Comparison of ENCODE assay signal across 1 cellular context in the genomic region with DNA sequence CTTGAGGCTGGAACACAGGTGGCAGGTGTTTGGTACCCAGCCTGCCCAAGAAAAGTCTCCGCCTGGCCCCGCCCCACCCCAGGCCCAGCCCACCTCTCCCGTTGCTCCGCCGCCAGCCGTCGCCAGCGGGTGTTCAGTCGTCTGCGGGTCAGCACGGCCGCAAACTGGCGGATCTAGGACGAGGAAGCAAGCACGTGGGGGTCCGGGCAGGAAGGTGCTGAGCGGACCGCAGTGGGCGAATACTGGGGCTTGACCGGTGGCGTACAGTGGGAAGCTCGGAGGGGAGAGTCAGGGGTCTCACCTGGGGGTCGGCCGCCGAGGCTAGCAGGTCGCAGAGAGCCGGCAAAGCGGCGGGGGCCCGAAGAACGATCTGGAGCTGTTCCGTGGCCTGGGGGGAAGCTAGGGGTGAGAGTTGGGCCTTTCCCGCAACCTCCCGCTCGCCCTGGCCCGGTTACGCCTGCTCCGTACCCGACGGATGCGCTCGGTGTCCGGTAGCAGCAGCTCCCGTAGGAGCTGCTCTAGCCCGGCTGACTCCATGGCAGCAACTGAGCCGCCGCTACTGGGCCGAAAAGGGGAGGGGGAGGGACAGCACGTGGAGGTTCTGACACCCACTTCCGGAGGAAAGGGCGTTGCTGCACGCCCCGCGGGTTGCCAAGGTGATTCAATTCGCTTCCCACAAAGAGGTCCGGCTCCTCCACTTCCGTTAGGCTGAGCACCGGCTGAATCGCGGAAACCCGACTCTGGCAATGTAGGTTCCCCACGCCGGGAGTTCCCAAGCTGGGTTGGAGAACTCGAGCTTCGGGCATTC.
TF ChIP-seq lines count a peak whose summit lies in the region.

A gene with protein sequence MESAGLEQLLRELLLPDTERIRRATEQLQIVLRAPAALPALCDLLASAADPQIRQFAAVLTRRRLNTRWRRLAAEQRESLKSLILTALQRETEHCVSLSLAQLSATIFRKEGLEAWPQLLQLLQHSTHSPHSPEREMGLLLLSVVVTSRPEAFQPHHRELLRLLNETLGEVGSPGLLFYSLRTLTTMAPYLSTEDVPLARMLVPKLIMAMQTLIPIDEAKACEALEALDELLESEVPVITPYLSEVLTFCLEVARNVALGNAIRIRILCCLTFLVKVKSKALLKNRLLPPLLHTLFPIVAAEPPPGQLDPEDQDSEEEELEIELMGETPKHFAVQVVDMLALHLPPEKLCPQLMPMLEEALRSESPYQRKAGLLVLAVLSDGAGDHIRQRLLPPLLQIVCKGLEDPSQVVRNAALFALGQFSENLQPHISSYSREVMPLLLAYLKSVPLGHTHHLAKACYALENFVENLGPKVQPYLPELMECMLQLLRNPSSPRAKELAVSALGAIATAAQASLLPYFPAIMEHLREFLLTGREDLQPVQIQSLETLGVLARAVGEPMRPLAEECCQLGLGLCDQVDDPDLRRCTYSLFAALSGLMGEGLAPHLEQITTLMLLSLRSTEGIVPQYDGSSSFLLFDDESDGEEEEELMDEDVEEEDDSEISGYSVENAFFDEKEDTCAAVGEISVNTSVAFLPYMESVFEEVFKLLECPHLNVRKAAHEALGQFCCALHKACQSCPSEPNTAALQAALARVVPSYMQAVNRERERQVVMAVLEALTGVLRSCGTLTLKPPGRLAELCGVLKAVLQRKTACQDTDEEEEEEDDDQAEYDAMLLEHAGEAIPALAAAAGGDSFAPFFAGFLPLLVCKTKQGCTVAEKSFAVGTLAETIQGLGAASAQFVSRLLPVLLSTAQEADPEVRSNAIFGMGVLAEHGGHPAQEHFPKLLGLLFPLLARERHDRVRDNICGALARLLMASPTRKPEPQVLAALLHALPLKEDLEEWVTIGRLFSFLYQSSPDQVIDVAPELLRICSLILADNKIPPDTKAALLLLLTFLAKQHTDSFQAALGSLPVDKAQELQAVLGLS (minus strand): TSS at position 566 of the 808 bp plus-strand sequence. CDS start 29 bp downstream, at position 537.

TF ChIP-seq in H1, 55 proteins besides CTCF, POLR2A, EP300 and RAD21 (continues in another document):
- TF ChIP-seq RXRA (IDR thresholded peaks at IDR 0.05; ENCODE audit: insufficient read depth, low read depth, low read length) (0 out of 2 replicates have a peak, but pooled peaks have one; percentile 33), SRF (IDR thresholded peaks at IDR 0.05; ENCODE audit: low read depth, low read length) (peak; percentile 66), CBX5 (IDR thresholded peaks at IDR 0.05; ENCODE audit: low read depth, low read length) (no peak), TEAD4 (IDR thresholded peaks at IDR 0.05; ENCODE audit: low read depth, low read length) (no peak), SP2 (IDR thresholded peaks at IDR 0.05; ENCODE audit: low read length) (no peak), FOSL1 (IDR thresholded peaks at IDR 0.05; ENCODE audit: insufficient read depth, low read depth, low read length) (no peak), RNF2 (IDR thresholded peaks at IDR 0.05; ENCODE audit: borderline replicate concordance, low read depth, low read length, missing control alignments, poor library complexity, severe bottlenecking) (no peak), KDM5A (IDR thresholded peaks at IDR 0.05; ENCODE audit: low read length) (peak; percentile 75), BRCA1 (IDR thresholded peaks at IDR 0.05; ENCODE audit: low read depth, low read length) (peak; percentile 61; the same call in 1 of the 2 replicates), RFX5 (IDR thresholded peaks at IDR 0.05; ENCODE audit: borderline replicate concordance, low read depth, low read length) (no peak), HDAC2 (IDR thresholded peaks at IDR 0.05; ENCODE audit: borderline replicate concordance in 1 of 2, low read depth in 2 of 2, low read length in 2 of 2) (peak in 1 of 2 experiments; percentile 82; a peak in 3 of 4 replicates), SIRT6 (IDR thresholded peaks at IDR 0.05; ENCODE audit: low read length) (no peak), SP4 (IDR thresholded peaks at IDR 0.05; ENCODE audit: low read length) (peak; percentile 87; the same call in 1 of the 2 replicates), CTBP2 (IDR thresholded peaks at IDR 0.05; ENCODE audit: borderline replicate concordance, insufficient read depth, insufficient read length, low read length) (peak; percentile 83), MAFK (IDR thresholded peaks at IDR 0.05; ENCODE audit: low read depth, low read length) (no peak), POLR2AphosphoS5 (IDR thresholded peaks at IDR 0.05; ENCODE audit: low read depth, low read length) (peak; percentile 78), POU5F1 (IDR thresholded peaks at IDR 0.05; ENCODE audit: low read depth, low read length) (0 out of 2 replicates have a peak, but pooled peaks have one; percentile 25), EGR1 (IDR thresholded peaks at IDR 0.05; ENCODE audit: borderline replicate concordance, low read depth, low read length) (peak; percentile 74; the same call in 1 of the 2 replicates), JUND (IDR thresholded peaks at IDR 0.05; ENCODE audit: low read length) (peak; percentile 53; the same call in 1 of the 2 replicates), YY1 (IDR thresholded peaks at IDR 0.05; ENCODE audit: low read depth, low read length) (peak; percentile 80; the same call in 1 of the 2 replicates), ASH2L (IDR thresholded peaks at IDR 0.05; ENCODE audit: low read length) (peak; percentile 88), SIX5 (IDR thresholded peaks at IDR 0.05; ENCODE audit: low read depth, low read length) (peak; percentile 44; the same call in 1 of the 2 replicates), BCL11A (IDR thresholded peaks at IDR 0.05; ENCODE audit: low read depth in 2 of 2, low read length in 2 of 2) (no peak), CEBPB (IDR thresholded peaks at IDR 0.05; ENCODE audit: low read depth, low read length) (0 out of 2 replicates have a peak, but pooled peaks have one; percentile 1), ZNF274 (IDR thresholded peaks at IDR 0.05; ENCODE audit: borderline replicate concordance, extremely low read depth, low read length) (no peak), TAF1 (IDR thresholded peaks at IDR 0.05; ENCODE audit: low read depth, low read length) (peak; percentile 82), CREB1 (IDR thresholded peaks at IDR 0.05) (peak; percentile 58; the same call in 1 of the 2 replicates), CHD1 (IDR thresholded peaks at IDR 0.05; ENCODE audit: low read depth, low read length) (no peak), TBP (IDR thresholded peaks at IDR 0.05; ENCODE audit: low read depth, low read length) (peak; percentile 68; the same call in 1 of the 2 replicates), NANOG (IDR thresholded peaks at IDR 0.05; ENCODE audit: insufficient read depth, low read depth, low read length, poor library complexity, severe bottlenecking) (peak; percentile 64), CBX8 (IDR thresholded peaks at IDR 0.05; ENCODE audit: borderline replicate concordance, low read depth, low read length) (no peak), EZH2 (IDR thresholded peaks at IDR 0.05; ENCODE audit: low read depth, low read length, severe bottlenecking) (no peak), SAP30 (IDR thresholded peaks at IDR 0.05; ENCODE audit: insufficient read depth, insufficient replicate concordance, low read length) (peak; percentile 99), JUN (IDR thresholded peaks at IDR 0.05; ENCODE audit: low read depth, low read length) (0 out of 2 replicates have a peak, but pooled peaks have one; percentile 24), SP1 (IDR thresholded peaks at IDR 0.05; ENCODE audit: low read depth, low read length) (peak; percentile 93), SUZ12 (IDR thresholded peaks at IDR 0.05; ENCODE audit: low read length) (no peak), CHD2 (IDR thresholded peaks at IDR 0.05; ENCODE audit: low read length) (peak; percentile 76; the same call in 1 of the 2 replicates), TAF7 (optimal IDR thresholded peaks at IDR 0.05; ENCODE audit: borderline replicate concordance, low read depth, low read length) (peak; percentile 82), GABPA (IDR thresholded peaks at IDR 0.05; ENCODE audit: borderline replicate concordance, insufficient read depth, low read length) (peak; percentile 100)
- TF ChIP-seq, protein P1, sequence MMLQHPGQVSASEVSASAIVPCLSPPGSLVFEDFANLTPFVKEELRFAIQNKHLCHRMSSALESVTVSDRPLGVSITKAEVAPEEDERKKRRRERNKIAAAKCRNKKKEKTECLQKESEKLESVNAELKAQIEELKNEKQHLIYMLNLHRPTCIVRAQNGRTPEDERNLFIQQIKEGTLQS (IDR thresholded peaks at IDR 0.05; ENCODE audit: insufficient read depth, low read depth, low read length), result no peak
- TF ChIP-seq, protein P2, sequence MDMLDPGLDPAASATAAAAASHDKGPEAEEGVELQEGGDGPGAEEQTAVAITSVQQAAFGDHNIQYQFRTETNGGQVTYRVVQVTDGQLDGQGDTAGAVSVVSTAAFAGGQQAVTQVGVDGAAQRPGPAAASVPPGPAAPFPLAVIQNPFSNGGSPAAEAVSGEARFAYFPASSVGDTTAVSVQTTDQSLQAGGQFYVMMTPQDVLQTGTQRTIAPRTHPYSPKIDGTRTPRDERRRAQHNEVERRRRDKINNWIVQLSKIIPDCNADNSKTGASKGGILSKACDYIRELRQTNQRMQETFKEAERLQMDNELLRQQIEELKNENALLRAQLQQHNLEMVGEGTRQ (IDR thresholded peaks at IDR 0.05; ENCODE audit: low read length), result peak; percentile 64
- TF ChIP-seq, protein P3, sequence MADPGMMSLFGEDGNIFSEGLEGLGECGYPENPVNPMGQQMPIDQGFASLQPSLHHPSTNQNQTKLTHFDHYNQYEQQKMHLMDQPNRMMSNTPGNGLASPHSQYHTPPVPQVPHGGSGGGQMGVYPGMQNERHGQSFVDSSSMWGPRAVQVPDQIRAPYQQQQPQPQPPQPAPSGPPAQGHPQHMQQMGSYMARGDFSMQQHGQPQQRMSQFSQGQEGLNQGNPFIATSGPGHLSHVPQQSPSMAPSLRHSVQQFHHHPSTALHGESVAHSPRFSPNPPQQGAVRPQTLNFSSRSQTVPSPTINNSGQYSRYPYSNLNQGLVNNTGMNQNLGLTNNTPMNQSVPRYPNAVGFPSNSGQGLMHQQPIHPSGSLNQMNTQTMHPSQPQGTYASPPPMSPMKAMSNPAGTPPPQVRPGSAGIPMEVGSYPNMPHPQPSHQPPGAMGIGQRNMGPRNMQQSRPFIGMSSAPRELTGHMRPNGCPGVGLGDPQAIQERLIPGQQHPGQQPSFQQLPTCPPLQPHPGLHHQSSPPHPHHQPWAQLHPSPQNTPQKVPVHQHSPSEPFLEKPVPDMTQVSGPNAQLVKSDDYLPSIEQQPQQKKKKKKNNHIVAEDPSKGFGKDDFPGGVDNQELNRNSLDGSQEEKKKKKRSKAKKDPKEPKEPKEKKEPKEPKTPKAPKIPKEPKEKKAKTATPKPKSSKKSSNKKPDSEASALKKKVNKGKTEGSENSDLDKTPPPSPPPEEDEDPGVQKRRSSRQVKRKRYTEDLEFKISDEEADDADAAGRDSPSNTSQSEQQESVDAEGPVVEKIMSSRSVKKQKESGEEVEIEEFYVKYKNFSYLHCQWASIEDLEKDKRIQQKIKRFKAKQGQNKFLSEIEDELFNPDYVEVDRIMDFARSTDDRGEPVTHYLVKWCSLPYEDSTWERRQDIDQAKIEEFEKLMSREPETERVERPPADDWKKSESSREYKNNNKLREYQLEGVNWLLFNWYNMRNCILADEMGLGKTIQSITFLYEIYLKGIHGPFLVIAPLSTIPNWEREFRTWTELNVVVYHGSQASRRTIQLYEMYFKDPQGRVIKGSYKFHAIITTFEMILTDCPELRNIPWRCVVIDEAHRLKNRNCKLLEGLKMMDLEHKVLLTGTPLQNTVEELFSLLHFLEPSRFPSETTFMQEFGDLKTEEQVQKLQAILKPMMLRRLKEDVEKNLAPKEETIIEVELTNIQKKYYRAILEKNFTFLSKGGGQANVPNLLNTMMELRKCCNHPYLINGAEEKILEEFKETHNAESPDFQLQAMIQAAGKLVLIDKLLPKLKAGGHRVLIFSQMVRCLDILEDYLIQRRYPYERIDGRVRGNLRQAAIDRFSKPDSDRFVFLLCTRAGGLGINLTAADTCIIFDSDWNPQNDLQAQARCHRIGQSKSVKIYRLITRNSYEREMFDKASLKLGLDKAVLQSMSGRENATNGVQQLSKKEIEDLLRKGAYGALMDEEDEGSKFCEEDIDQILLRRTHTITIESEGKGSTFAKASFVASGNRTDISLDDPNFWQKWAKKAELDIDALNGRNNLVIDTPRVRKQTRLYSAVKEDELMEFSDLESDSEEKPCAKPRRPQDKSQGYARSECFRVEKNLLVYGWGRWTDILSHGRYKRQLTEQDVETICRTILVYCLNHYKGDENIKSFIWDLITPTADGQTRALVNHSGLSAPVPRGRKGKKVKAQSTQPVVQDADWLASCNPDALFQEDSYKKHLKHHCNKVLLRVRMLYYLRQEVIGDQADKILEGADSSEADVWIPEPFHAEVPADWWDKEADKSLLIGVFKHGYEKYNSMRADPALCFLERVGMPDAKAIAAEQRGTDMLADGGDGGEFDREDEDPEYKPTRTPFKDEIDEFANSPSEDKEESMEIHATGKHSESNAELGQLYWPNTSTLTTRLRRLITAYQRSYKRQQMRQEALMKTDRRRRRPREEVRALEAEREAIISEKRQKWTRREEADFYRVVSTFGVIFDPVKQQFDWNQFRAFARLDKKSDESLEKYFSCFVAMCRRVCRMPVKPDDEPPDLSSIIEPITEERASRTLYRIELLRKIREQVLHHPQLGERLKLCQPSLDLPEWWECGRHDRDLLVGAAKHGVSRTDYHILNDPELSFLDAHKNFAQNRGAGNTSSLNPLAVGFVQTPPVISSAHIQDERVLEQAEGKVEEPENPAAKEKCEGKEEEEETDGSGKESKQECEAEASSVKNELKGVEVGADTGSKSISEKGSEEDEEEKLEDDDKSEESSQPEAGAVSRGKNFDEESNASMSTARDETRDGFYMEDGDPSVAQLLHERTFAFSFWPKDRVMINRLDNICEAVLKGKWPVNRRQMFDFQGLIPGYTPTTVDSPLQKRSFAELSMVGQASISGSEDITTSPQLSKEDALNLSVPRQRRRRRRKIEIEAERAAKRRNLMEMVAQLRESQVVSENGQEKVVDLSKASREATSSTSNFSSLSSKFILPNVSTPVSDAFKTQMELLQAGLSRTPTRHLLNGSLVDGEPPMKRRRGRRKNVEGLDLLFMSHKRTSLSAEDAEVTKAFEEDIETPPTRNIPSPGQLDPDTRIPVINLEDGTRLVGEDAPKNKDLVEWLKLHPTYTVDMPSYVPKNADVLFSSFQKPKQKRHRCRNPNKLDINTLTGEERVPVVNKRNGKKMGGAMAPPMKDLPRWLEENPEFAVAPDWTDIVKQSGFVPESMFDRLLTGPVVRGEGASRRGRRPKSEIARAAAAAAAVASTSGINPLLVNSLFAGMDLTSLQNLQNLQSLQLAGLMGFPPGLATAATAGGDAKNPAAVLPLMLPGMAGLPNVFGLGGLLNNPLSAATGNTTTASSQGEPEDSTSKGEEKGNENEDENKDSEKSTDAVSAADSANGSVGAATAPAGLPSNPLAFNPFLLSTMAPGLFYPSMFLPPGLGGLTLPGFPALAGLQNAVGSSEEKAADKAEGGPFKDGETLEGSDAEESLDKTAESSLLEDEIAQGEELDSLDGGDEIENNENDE (IDR thresholded peaks at IDR 0.05; ENCODE audit: insufficient replicate concordance, low read length), result no peak
- TF ChIP-seq, protein P4, sequence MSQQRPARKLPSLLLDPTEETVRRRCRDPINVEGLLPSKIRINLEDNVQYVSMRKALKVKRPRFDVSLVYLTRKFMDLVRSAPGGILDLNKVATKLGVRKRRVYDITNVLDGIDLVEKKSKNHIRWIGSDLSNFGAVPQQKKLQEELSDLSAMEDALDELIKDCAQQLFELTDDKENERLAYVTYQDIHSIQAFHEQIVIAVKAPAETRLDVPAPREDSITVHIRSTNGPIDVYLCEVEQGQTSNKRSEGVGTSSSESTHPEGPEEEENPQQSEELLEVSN (IDR thresholded peaks at IDR 0.05), result peak; percentile 42; the same call in 1 of the 2 replicates
- TF ChIP-seq, protein P5, sequence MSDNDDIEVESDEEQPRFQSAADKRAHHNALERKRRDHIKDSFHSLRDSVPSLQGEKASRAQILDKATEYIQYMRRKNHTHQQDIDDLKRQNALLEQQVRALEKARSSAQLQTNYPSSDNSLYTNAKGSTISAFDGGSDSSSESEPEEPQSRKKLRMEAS (IDR thresholded peaks at IDR 0.05), result peak; percentile 99
